Comparison of ENCODE assay signal across 11 cellular contexts in genomic region chr3:194572944-194573491, GRCh38.
DNase-seq lines count a peak whose midpoint lies in the region; ATAC-seq, FAIRE-seq and TF ChIP-seq lines count a peak whose summit lies in the region.
"Had no signal": no experiment of that assay in that cellular context is flagged by ENCODE, and none has a peak within 500 bp of the region (broad histone marks: within the 10 kb centered on the region; RNA-seq: fewer than 3 reads in every experiment).

No MANE protein-coding gene starts in this region.

- no peak overlapping the region for H3K4me3 Mint-ChIP-seq in activated CD4-positive, alpha-beta T cell treated with anti-CD3 and anti-CD28 coated beads for 36 hours
- no peak overlapping the region for H3K4me3 Mint-ChIP-seq in activated CD4-positive, alpha-beta T cell treated with anti-CD3 and anti-CD28 coated beads, Interleukin-2, amount 10 ng/mL, durations not matched to agents 7 days and 5 days
- no peak overlapping the region for H3K4me3 Mint-ChIP-seq in MCF 10A (ENCODE audit: unreplicated experiment)
- H3K4me3 Mint-ChIP-seq: activated CD4-positive, alpha-beta T cell treated with anti-CD3 and anti-CD28 coated beads, Interleukin-2, amount 10 ng/mL, durations not matched to agents 24 days and 14 days had no signal

- ATAC-seq in activated CD4-positive, alpha-beta T cell treated with anti-CD3 and anti-CD28 coated beads for 36 hours, result peak; percentile 13

- TF ChIP-seq POLR2A in suprapubic skin (IDR thresholded peaks at IDR 0.05) (no peak), H54 (IDR thresholded peaks at IDR 0.05; ENCODE audit: low read depth, low read length) (no peak)

- peaks cover 18% of the 10 kb centered on the region for H3K4me1 Mint-ChIP-seq in activated CD4-positive, alpha-beta T cell treated with anti-CD3 and anti-CD28 coated beads for 36 hours
- no peaks in the 10 kb centered on the region for H3K4me1 Mint-ChIP-seq in activated CD4-positive, alpha-beta T cell treated with anti-CD3 and anti-CD28 coated beads, Interleukin-2, amount 10 ng/mL, durations not matched to agents 7 days and 5 days
- peaks cover 33% of the 10 kb centered on the region for H3K4me1 Mint-ChIP-seq in MCF 10A (ENCODE audit: insufficient read depth, unreplicated experiment)

- H3K27ac Mint-ChIP-seq in activated CD4-positive, alpha-beta T cell treated with anti-CD3 and anti-CD28 coated beads for 36 hours, result no peak overlapping the region
- no peak overlapping the region for H3K27ac Mint-ChIP-seq in activated CD4-positive, alpha-beta T cell treated with anti-CD3 and anti-CD28 coated beads, Interleukin-2, amount 10 ng/mL, durations not matched to agents 7 days and 5 days
- H3K27ac Mint-ChIP-seq in MCF 10A (ENCODE audit: low read depth, unreplicated experiment), result no peak overlapping the region
- H3K27ac Mint-ChIP-seq: activated CD4-positive, alpha-beta T cell treated with anti-CD3 and anti-CD28 coated beads, Interleukin-2, amount 10 ng/mL, durations not matched to agents 24 days and 14 days had no signal

- H3K27me3 ChIP-seq in suprapubic skin, result no peaks in the 10 kb centered on the region

- no peak for TF ChIP-seq EP300 in suprapubic skin (IDR thresholded peaks at IDR 0.05)

- peak; percentile 31 for DNase-seq in activated CD4-positive, alpha-beta T cell treated with anti-CD3 and anti-CD28 coated beads for 36 hours
- DNase-seq in activated CD4-positive, alpha-beta T cell treated with anti-CD3 and anti-CD28 coated beads, Interleukin-2, amount 10 ng/mL, durations not matched to agents 7 days and 5 days, result no peak
- DNase-seq in MCF 10A (ENCODE audit: unreplicated experiment), result peak; percentile 66
- peak; percentile 77 for DNase-seq in iris pigment epithelial cell (ENCODE audit: low read depth)
- DNase-seq in suprapubic skin (ENCODE audit: low spot score in 2 of 2), result no peak
- no peak for DNase-seq in H54 (ENCODE audit: insufficient read length, low spot score)
- DNase-seq in activated gamma-delta T cell (lab: John Stamatoyannopoulos, UW), result no peak
- no peak for DNase-seq in T1000 (lab: John Stamatoyannopoulos, UW)
- DNase-seq: effector CD4-positive, alpha-beta T cell had no signal

- H3K36me3 ChIP-seq in suprapubic skin, result no peaks in the 10 kb centered on the region

- H3K4me3 ChIP-seq in suprapubic skin, result no peak overlapping the region
- H3K4me3 ChIP-seq: SK-N-MC had no signal

- FAIRE-seq in H54 (lab: Jason Lieb, UNC), result no peak

- CTCF ChIA-PET in activated CD4-positive, alpha-beta T cell treated with anti-CD3 and anti-CD28 coated beads for 36 hours (lab: Charles Lee), result interaction anchor here (0.7 to 5.2 kb wide), 4 partner anchors 22 to 116 kb away, joined by 3 to 40 read pairs (median 4); no protein-coding TSS in a partner anchor
- CTCF ChIA-PET in activated CD4-positive, alpha-beta T cell treated with anti-CD3 and anti-CD28 coated beads, Interleukin-2, amount 10 ng/mL, durations not matched to agents 7 days and 5 days (lab: Charles Lee), result interaction anchor here (0.7 to 2.6 kb wide), 6 partner anchors 10 to 110 kb away, joined by 3 to 17 read pairs (median 5); no protein-coding TSS in a partner anchor
- CTCF ChIA-PET in MCF 10A (lab: Yijun Ruan, JAX), result interaction anchor here (0.6 to 1.5 kb wide), 4 partner anchors 21 to 99 kb away, joined by 3 to 5 read pairs (median 4); no protein-coding TSS in a partner anchor

- H3K9me3 ChIP-seq in suprapubic skin, result no peaks in the 10 kb centered on the region

- peak overlapping the region; percentile 11 for H3K27ac ChIP-seq in suprapubic skin
- H3K27ac ChIP-seq: SK-N-MC had no signal

- no peaks in the 10 kb centered on the region for H3K36me3 Mint-ChIP-seq in activated CD4-positive, alpha-beta T cell treated with anti-CD3 and anti-CD28 coated beads for 36 hours (ENCODE audit: low read depth)
- H3K36me3 Mint-ChIP-seq in activated CD4-positive, alpha-beta T cell treated with anti-CD3 and anti-CD28 coated beads, Interleukin-2, amount 10 ng/mL, durations not matched to agents 7 days and 5 days (ENCODE audit: low read depth), result no peaks in the 10 kb centered on the region
- no peaks in the 10 kb centered on the region for H3K36me3 Mint-ChIP-seq in MCF 10A (ENCODE audit: insufficient read depth, unreplicated experiment)

- BruUV-seq in MCF 10A (replicated peaks; lab: Mats Ljungman, UMichigan), result no TSS peak

- H3K9me3 Mint-ChIP-seq in activated CD4-positive, alpha-beta T cell treated with anti-CD3 and anti-CD28 coated beads for 36 hours (ENCODE audit: low read depth), result no peaks in the 10 kb centered on the region
- no peaks in the 10 kb centered on the region for H3K9me3 Mint-ChIP-seq in activated CD4-positive, alpha-beta T cell treated with anti-CD3 and anti-CD28 coated beads, Interleukin-2, amount 10 ng/mL, durations not matched to agents 7 days and 5 days
- no peaks in the 10 kb centered on the region for H3K9me3 Mint-ChIP-seq in MCF 10A (ENCODE audit: unreplicated experiment)
- H3K9me3 Mint-ChIP-seq: activated CD4-positive, alpha-beta T cell treated with anti-CD3 and anti-CD28 coated beads, Interleukin-2, amount 10 ng/mL, durations not matched to agents 24 days and 14 days had no signal

- POLR2A ChIA-PET in activated CD4-positive, alpha-beta T cell treated with anti-CD3 and anti-CD28 coated beads for 36 hours (lab: Charles Lee), result no interaction called here
- POLR2A ChIA-PET in activated CD4-positive, alpha-beta T cell treated with anti-CD3 and anti-CD28 coated beads, Interleukin-2, amount 10 ng/mL, durations not matched to agents 7 days and 5 days (lab: Charles Lee), result interaction anchor here (0.6 kb wide), 1 partner anchor 109 kb away, joined by 3 read pairs; no protein-coding TSS in a partner anchor
- POLR2A ChIA-PET in MCF 10A (lab: Yijun Ruan, JAX), result interaction anchor here (1.0 to 1.5 kb wide), 3 partner anchors 11 to 99 kb away, joined by 3 to 7 read pairs (median 3); no protein-coding TSS in a partner anchor

- intact Hi-C loops in activated CD4-positive, alpha-beta T cell treated with anti-CD3 and anti-CD28 coated beads for 36 hours (cut with DNase I, micrococcal nuclease), result loop anchor here (1.0 to 5.0 kb wide), 2 partner anchors 101 to 166 kb away; no protein-coding TSS in a partner anchor
- intact Hi-C loops in MCF 10A (cut with micrococcal nuclease), result loop anchor here (1.0 kb wide), 2 partner anchors 87 to 101 kb away; no protein-coding TSS in a partner anchor

- H3K27me3 Mint-ChIP-seq in activated CD4-positive, alpha-beta T cell treated with anti-CD3 and anti-CD28 coated beads for 36 hours, result peaks cover 20% of the 10 kb centered on the region
- peaks cover 19% of the 10 kb centered on the region for H3K27me3 Mint-ChIP-seq in activated CD4-positive, alpha-beta T cell treated with anti-CD3 and anti-CD28 coated beads, Interleukin-2, amount 10 ng/mL, durations not matched to agents 7 days and 5 days
- no peaks in the 10 kb centered on the region for H3K27me3 Mint-ChIP-seq in MCF 10A (ENCODE audit: insufficient read depth, unreplicated experiment)

- peaks cover 15% of the 10 kb centered on the region for H3K4me1 ChIP-seq in suprapubic skin

- WGBS in suprapubic skin, result 82% methylated on average over 16 of the region's 16 CpGs

- TF ChIP-seq CTCF in MCF 10A (IDR thresholded peaks at IDR 0.05; ENCODE audit: unreplicated experiment), result no peak
- no peak for TF ChIP-seq CTCF in suprapubic skin (IDR thresholded peaks at IDR 0.05)

Comparison
In these comparisons a context has a peak if more than half of its experiments do, and no peak if none do; other contexts are left out.
1. DNase-seq: peak in activated CD4-positive, alpha-beta T cell treated with anti-CD3 and anti-CD28 coated beads for 36 hours (single experiment), MCF 10A (single experiment) and iris pigment epithelial cell (single experiment); none in activated CD4-positive, alpha-beta T cell treated with anti-CD3 and anti-CD28 coated beads, Interleukin-2, amount 10 ng/mL, durations not matched to agents 7 days and 5 days (single experiment), suprapubic skin (0 of 2), H54 (single experiment), activated gamma-delta T cell (single experiment) and T1000 (single experiment).